ENCODE assay signal across 8 cellular contexts in genomic region chr2:96116424-96116878, GRCh38. TPM values are rescaled to one million over a fixed set of nuclear protein-coding genes. Genes with fewer than 3 reads are reported as not detected.
DNase-seq lines count a peak whose midpoint lies in the region; ATAC-seq, FAIRE-seq and TF ChIP-seq lines count a peak whose summit lies in the region.

ADRA2B (minus strand) TSS chr2:96116571; CDS start chr2:96116149, 422 bp downstream.

- no peaks in the 10 kb centered on the region for H3K27me3 ChIP-seq in pancreas
- peaks cover 0 to 22% (median 9%) of the 10 kb centered on the region in 4 donors for H3K27me3 ChIP-seq in upper lobe of left lung

- H3K4me1 ChIP-seq in pancreas (peaks cover 0 to 5% (median 4%) of the 10 kb centered on the region in 3 donors), upper lobe of left lung (peaks cover 4 to 17% (median 13%) of the 10 kb centered on the region in 4 donors)

- H3K9me3 ChIP-seq in pancreas (no peaks in the 10 kb centered on the region), upper lobe of left lung (no peaks in the 10 kb centered on the region)

- POLR2A ChIA-PET in HEK293T (lab: Yijun Ruan, JAX) = interaction anchor here (1.5 to 1.9 kb wide), 2 partner anchors 92 to 124 kb away, joined by 5 read pairs; partner anchors contain the start of gene STARD7

- DNase-seq in GM12865 (ENCODE audit: low read depth) (peak; percentile 76), HEK293T (ENCODE audit: extremely low spot score) (peak; percentile 74), NCI-H226 (peak; percentile 62), activated T-cell treated with anti-CD3 and anti-CD28 coated beads for 48 hours (ENCODE audit: low read depth) (peak; percentile 65), fibroblast of villous mesenchyme (ENCODE audit: low read depth) (peak; percentile 9), pancreas (peak; percentile 82 to 92 (median 86)), upper lobe of left lung (peak; percentile 76 to 95), NCI-H1105 (lab: John Stamatoyannopoulos, UW) (no peak)

- TF ChIP-seq POLR2A in upper lobe of left lung (IDR thresholded peaks at IDR 0.05) = no peak

- H3K4me3 ChIP-seq in GM12865 (ENCODE audit: low read depth, low read length) (peak within 1 kb of the TSS; percentile 50), fibroblast of villous mesenchyme (ENCODE audit: low read depth, low read length) (peak within 1 kb of the TSS; percentile 38), pancreas (peak within 1 kb of the TSS; percentile 35 to 69 (median 60)), upper lobe of left lung (peak within 1 kb of the TSS; percentile 34 to 81 (median 69))

- no peak for TF ChIP-seq CTCF in GM12865 (IDR thresholded peaks at IDR 0.05; ENCODE audit: insufficient read depth, low read depth, low read length, missing control alignments)
- no peak for TF ChIP-seq CTCF in fibroblast of villous mesenchyme (IDR thresholded peaks at IDR 0.05; ENCODE audit: insufficient read depth, low read depth, low read length)
- no peak for TF ChIP-seq CTCF in pancreas (IDR thresholded peaks at IDR 0.05)
- TF ChIP-seq CTCF in upper lobe of left lung (IDR thresholded peaks at IDR 0.05) = no peak

- CTCF ChIA-PET in HEK293T (lab: Yijun Ruan, JAX) = interaction anchor here (0.6 to 1.9 kb wide), 12 partner anchors 8 to 641 kb away, joined by 3 to 12 read pairs (median 4); partner anchors contain the start of gene ANKRD36C

- intact Hi-C loops in pancreas (cut with DNase I) = no loop called here

- ATAC-seq in pancreas (peak; percentile 85 to 92 (median 90)), upper lobe of left lung (ENCODE audit: low FRiP score in 2 of 2) (peak in 1 of 2 donors; percentile 73)

- H3K36me3 ChIP-seq in pancreas (no peaks in the 10 kb centered on the region), upper lobe of left lung (no peaks in the 10 kb centered on the region)

- H3K27ac ChIP-seq in pancreas = peak within 1 kb of the TSS in 1 of 4 donors; percentile 53
- peak within 1 kb of the TSS in 2 of 4 donors; percentile 15 to 47 for H3K27ac ChIP-seq in upper lobe of left lung

- no peak for FAIRE-seq in pancreas (lab: Jason Lieb, UNC)

- WGBS in pancreas, 2 donors = 0 to 1% methylated on average over 20 to 64 of the region's 64 CpGs
- 0% methylated on average over 9 of the region's 64 CpGs; no CpG with 5 or more reads in 1 of the 2 donors for WGBS in upper lobe of left lung, 2 donors

- TF ChIP-seq EP300 in upper lobe of left lung (IDR thresholded peaks at IDR 0.05) = no peak

TF ChIP-seq in HEK293T, 16 proteins besides CTCF, POLR2A, EP300 and RAD21:
- TF ChIP-seq ARNT (IDR thresholded peaks at IDR 0.05) = no peak
- no peak for TF ChIP-seq PKNOX1 (IDR thresholded peaks at IDR 0.05)
- no peak for TF ChIP-seq TARDBP (IDR thresholded peaks at IDR 0.05)
- TF ChIP-seq LEF1 (IDR thresholded peaks at IDR 0.05; ENCODE audit: borderline replicate concordance) = no peak

RNA-seq across cellular contexts. Expression of gene ADRA2B, which starts in this region (rescaled TPM):
- total RNA-seq in fibroblast of villous mesenchyme (not detected in 2 replicates), pancreas (under 1 TPM; 0.04 to 0.50 (median 0.25) TPM), upper lobe of left lung (1 to 10 TPM in 1 of 6 donors, under 1 TPM in 5; 0.15 to 1.0 (median 0.31) TPM)
- 1 to 10 TPM; 1.1 to 1.5 TPM for polyA plus RNA-seq in pancreas

Comparison
In these comparisons a context has a peak if more than half of its experiments do, and no peak if none do; other contexts are left out.
1. Peak in DNase-seq and H3K4me3 ChIP-seq in fibroblast of villous mesenchyme; RNA of the gene not detected or under 1 TPM.